In genomic region chr5:41334758-41335157, GRCh38 we compare ENCODE assay signal across 9 cellular contexts.
DNase-seq lines count a peak whose midpoint lies in the region; ATAC-seq, FAIRE-seq and TF ChIP-seq lines count a peak whose summit lies in the region.
"Had no signal": no experiment of that assay in that cellular context is flagged by ENCODE, and none has a peak within 500 bp of the region (broad histone marks: within the 10 kb centered on the region; RNA-seq: fewer than 3 reads in every experiment).

No MANE protein-coding gene starts in this region.

- no peak for FAIRE-seq in urothelium cell line (lab: Jason Lieb, UNC)

- no peaks in the 10 kb centered on the region for H3K4me1 Mint-ChIP-seq in CD4-positive, alpha-beta T cell (ENCODE audit: low read depth)

- no peak for TF ChIP-seq CTCF in cardiac muscle cell (IDR thresholded peaks at IDR 0.05; ENCODE audit: low read depth, low read length)
- no peak for TF ChIP-seq CTCF in CD4-positive, alpha-beta T cell (IDR thresholded peaks at IDR 0.05)

- H3K27ac ChIP-seq in cardiac muscle cell: peak overlapping the region; percentile 39
- no peak overlapping the region for H3K27ac ChIP-seq in CD4-positive, alpha-beta T cell (ENCODE audit: low read depth, low read length)

- POLR2A ChIA-PET in CD4-positive, alpha-beta T cell (lab: Charles Lee): no interaction called here

- H3K9me3 Mint-ChIP-seq in CD4-positive, alpha-beta T cell: peaks cover 2% of the 10 kb centered on the region

- H3K4me1 ChIP-seq in cardiac muscle cell (ENCODE audit: low read depth): peaks cover 14% of the 10 kb centered on the region

- no peak overlapping the region for H3K4me3 Mint-ChIP-seq in CD4-positive, alpha-beta T cell

- DNase-seq in NCI-H446 (lab: John Stamatoyannopoulos, UW) (peak; percentile 30 to 32), NCI-H446 treated with DMSO at 0.1 percent for 48 hours (lab: John Stamatoyannopoulos, UW) (no peak), cardiac muscle cell (ENCODE audit: low read depth in 1 of 2, low spot score in 1 of 2) (peak in 1 of 2 donors; percentile 63), urothelium cell line (ENCODE audit: low spot score) (peak; percentile 12), germinal center (ENCODE audit: low spot score) (no peak)
- no peak for DNase-seq in CD4-positive, alpha-beta T cell
- DNase-seq: 8988T had no signal

- no peaks in the 10 kb centered on the region for H3K9me3 ChIP-seq in cardiac muscle cell (ENCODE audit: low read depth)
- no peaks in the 10 kb centered on the region for H3K9me3 ChIP-seq in CD4-positive, alpha-beta T cell (ENCODE audit: control insufficient read depth, low read length)

- no peaks in the 10 kb centered on the region for H3K36me3 Mint-ChIP-seq in CD4-positive, alpha-beta T cell (ENCODE audit: low read depth)

- ATAC-seq in HG03354 (IDR thresholded peaks at IDR 0.05; ENCODE audit: poor library complexity, severe bottlenecking, unreplicated experiment) (peak; percentile 74), HG03439 (IDR thresholded peaks at IDR 0.05; ENCODE audit: unreplicated experiment) (no peak)
- ATAC-seq in CD4-positive, alpha-beta T cell (ENCODE audit: poor library complexity): no peak

- H3K27ac Mint-ChIP-seq in CD4-positive, alpha-beta T cell: no peak overlapping the region

- no peaks in the 10 kb centered on the region for H3K27me3 Mint-ChIP-seq in CD4-positive, alpha-beta T cell

- H3K4me3 ChIP-seq in cardiac muscle cell: no peak overlapping the region

- H3K27me3 ChIP-seq in cardiac muscle cell: no peaks in the 10 kb centered on the region
- H3K27me3 ChIP-seq in CD4-positive, alpha-beta T cell (ENCODE audit: control insufficient read depth, insufficient read depth, low read length): no peaks in the 10 kb centered on the region

- intact Hi-C loops in CD4-positive, alpha-beta T cell (cut with DNase I, micrococcal nuclease): no loop called here

- H3K36me3 ChIP-seq in cardiac muscle cell: no peaks in the 10 kb centered on the region

- CTCF ChIA-PET in CD4-positive, alpha-beta T cell (lab: Charles Lee): no interaction called here

Comparison
In these comparisons a context has a peak if more than half of its experiments do, and no peak if none do; other contexts are left out.
1. DNase-seq: peak in NCI-H446 (2 of 2) and urothelium cell line (single experiment); none in NCI-H446 treated with DMSO at 0.1 percent for 48 hours (single experiment), CD4-positive, alpha-beta T cell (0 of 10) and germinal center (single experiment).